In the genomic region with DNA sequence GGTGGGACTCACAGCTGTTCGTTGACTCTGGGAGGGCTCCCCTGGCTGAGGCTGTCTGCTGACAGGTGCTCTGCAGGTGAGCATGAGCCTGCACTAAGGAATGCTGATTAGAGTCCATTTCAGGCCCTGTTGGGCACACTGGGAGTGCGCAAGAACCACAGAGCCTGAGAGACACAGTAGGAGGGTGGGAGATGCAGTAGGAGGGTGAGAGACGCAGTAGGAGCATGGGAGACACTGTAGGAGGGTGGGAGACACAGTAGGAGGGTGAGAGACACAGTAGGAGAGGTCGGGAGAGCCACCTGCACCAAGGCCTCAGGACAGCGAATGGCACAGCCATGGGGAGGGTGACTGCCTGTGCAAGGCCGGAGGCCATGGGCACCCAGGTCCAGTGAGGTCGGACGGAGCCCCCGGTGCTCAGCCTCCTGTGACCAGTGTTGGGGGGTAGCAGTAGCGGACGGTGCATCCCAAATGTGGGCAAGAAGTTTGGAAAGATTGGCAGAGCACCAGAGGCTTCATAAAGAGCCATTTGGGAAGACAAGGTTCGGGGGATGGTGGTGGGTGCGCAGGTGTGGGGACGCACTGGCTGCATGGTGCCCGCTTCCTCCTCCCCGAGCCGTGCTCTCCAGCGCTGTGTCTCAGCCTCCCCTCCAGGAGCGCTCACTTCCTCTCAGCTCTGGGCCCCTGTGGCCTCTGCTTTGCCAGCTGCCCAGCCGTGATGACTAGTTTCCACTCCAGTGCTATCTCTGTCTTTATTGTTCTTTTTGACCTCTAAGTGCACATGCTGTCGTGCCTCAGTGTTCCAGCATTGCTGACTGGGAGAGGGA, we compare ENCODE assay signal across 8 cellular contexts.
DNase-seq lines count a peak whose midpoint lies in the region; ATAC-seq and TF ChIP-seq lines count a peak whose summit lies in the region.
"Not testable (repeated sequence)": the region's sequence is repeated elsewhere in the genome, so short reads cannot be mapped to it uniquely, and the experiment has no call there.

No MANE protein-coding gene starts in this region.

- H3K9me1 ChIP-seq in IMR-90 (ENCODE audit: insufficient read depth, low read length) = not testable (repeated sequence)

- TF ChIP-seq RAD21 in IMR-90 (IDR thresholded peaks at IDR 0.05; ENCODE audit: low read length) = not testable (repeated sequence)

- H3K27ac Mint-ChIP-seq in activated naive CD8-positive, alpha-beta T cell treated with anti-CD3 and anti-CD28 coated beads, Interleukin-2, amount 10 ng/mL, durations not matched to agents 7 days and 5 days = not testable (repeated sequence)
- peak overlapping the region in 6 of 10 donors; percentile 12 to 79 (median 50) for H3K27ac Mint-ChIP-seq in naive thymus-derived CD8-positive, alpha-beta T cell

- not testable (repeated sequence) for H3K4me2 ChIP-seq in IMR-90 (ENCODE audit: low read depth, low read length)
- H3K4me2 ChIP-seq in OCI-LY1 (ENCODE audit: low read length) = peak overlapping the region; percentile 39; the same call in 1 of the 2 replicates

- not testable (repeated sequence) for H3K36me3 ChIP-seq in IMR-90 (ENCODE audit: control insufficient read depth, insufficient read depth, low read length); OCI-LY1 (ENCODE audit: insufficient read depth, low read length); upper lobe of right lung

- H3K56ac ChIP-seq in IMR-90 (ENCODE audit: extremely low read depth, insufficient read depth, low read length) = not testable (repeated sequence)

- not testable (repeated sequence) for H3F3A ChIP-seq in OCI-LY1 (ENCODE audit: insufficient read depth, low read length)

- not testable (repeated sequence) for H3K9me2 ChIP-seq in OCI-LY1 (ENCODE audit: low read depth, low read length)

- H3K27ac ChIP-seq in IMR-90 (ENCODE audit: insufficient read depth, low read length); upper lobe of right lung: not testable (repeated sequence)
- H3K27ac ChIP-seq in OCI-LY1 (ENCODE audit: low read depth, low read length, poor library complexity, severe bottlenecking) = peak overlapping the region; percentile 95

- not testable (repeated sequence) for H3K23ac ChIP-seq in IMR-90 (ENCODE audit: low read depth, low read length)

- not testable (repeated sequence) for H3K27me3 Mint-ChIP-seq in activated naive CD8-positive, alpha-beta T cell treated with anti-CD3 and anti-CD28 coated beads, Interleukin-2, amount 10 ng/mL, durations not matched to agents 7 days and 5 days; naive thymus-derived CD8-positive, alpha-beta T cell

- not testable (repeated sequence) for H3K4me1 Mint-ChIP-seq in activated naive CD8-positive, alpha-beta T cell treated with anti-CD3 and anti-CD28 coated beads, Interleukin-2, amount 10 ng/mL, durations not matched to agents 7 days and 5 days
- peaks cover 0 to 41% (median 7%) of the 10 kb centered on the region in 4 donors for H3K4me1 Mint-ChIP-seq in naive thymus-derived CD8-positive, alpha-beta T cell

- H4K8ac ChIP-seq in IMR-90 (ENCODE audit: low read depth in 2 of 2, low read length in 2 of 2) = peak overlapping the region in 1 of 2 experiments; percentile 64; a peak in 1 of 4 replicates

- H3K9me3 ChIP-seq in IMR-90 (ENCODE audit: control insufficient read depth, insufficient read depth, low read length); OCI-LY1 (ENCODE audit: low read length); upper lobe of right lung: not testable (repeated sequence)

- POLR2A ChIA-PET in IMR-90 (lab: Charles Lee; ENCODE audit: unreplicated experiment); activated naive CD8-positive, alpha-beta T cell treated with anti-CD3 and anti-CD28 coated beads, Interleukin-2, amount 10 ng/mL, durations not matched to agents 7 days and 5 days (lab: Charles Lee); naive thymus-derived CD8-positive, alpha-beta T cell (lab: Charles Lee): not testable (repeated sequence)

- H3K14ac ChIP-seq in IMR-90 (replicated peaks; ENCODE audit: low read depth, low read length) = not testable (repeated sequence)

- not testable (repeated sequence) for H2BK5ac ChIP-seq in IMR-90 (ENCODE audit: low read depth, low read length, poor library complexity, severe bottlenecking)

- H2AFZ ChIP-seq in IMR-90 (replicated peaks; ENCODE audit: low read length, poor library complexity); OCI-LY1 (ENCODE audit: low read length): not testable (repeated sequence)

- not testable (repeated sequence) for H2AK9ac ChIP-seq in IMR-90 (replicated peaks; ENCODE audit: low read depth, low read length, poor library complexity)

- not testable (repeated sequence) for H3K27me3 ChIP-seq in IMR-90 (ENCODE audit: control insufficient read depth, insufficient read depth, low read length); OCI-LY1 (ENCODE audit: insufficient read depth, low read length); upper lobe of right lung

- not testable (repeated sequence) for H4K5ac ChIP-seq in IMR-90 (ENCODE audit: low read depth, low read length)

- in situ Hi-C loops in IMR-90 (cut with MboI; ENCODE audit: low sequenced_read_pairs) = not testable (repeated sequence)

- H3K36me3 Mint-ChIP-seq in activated naive CD8-positive, alpha-beta T cell treated with anti-CD3 and anti-CD28 coated beads, Interleukin-2, amount 10 ng/mL, durations not matched to agents 7 days and 5 days; naive thymus-derived CD8-positive, alpha-beta T cell: not testable (repeated sequence)

- peak overlapping the region; percentile 21; the same call in 1 of the 2 replicates for H4K91ac ChIP-seq in IMR-90 (ENCODE audit: insufficient read depth, low read depth, low read length)

- peak; percentile 27 for ATAC-seq in GM18907 (IDR thresholded peaks at IDR 0.05; ENCODE audit: unreplicated experiment)
- ATAC-seq in IMR-90 (ENCODE audit: low read depth) = not testable (repeated sequence)
- ATAC-seq in activated naive CD8-positive, alpha-beta T cell treated with anti-CD3 and anti-CD28 coated beads, Interleukin-2, amount 10 ng/mL, durations not matched to agents 7 days and 5 days (ENCODE audit: low read depth) = peak; percentile 64
- ATAC-seq in left lobe of liver = peak; percentile 18
- peak; percentile 36 to 54 for ATAC-seq in naive thymus-derived CD8-positive, alpha-beta T cell
- ATAC-seq in upper lobe of right lung = peak; percentile 67

- not testable (repeated sequence) for H3K9me3 Mint-ChIP-seq in activated naive CD8-positive, alpha-beta T cell treated with anti-CD3 and anti-CD28 coated beads, Interleukin-2, amount 10 ng/mL, durations not matched to agents 7 days and 5 days; naive thymus-derived CD8-positive, alpha-beta T cell

- H3K4me3 ChIP-seq in IMR-90 (ENCODE audit: insufficient read depth, low read depth, low read length); upper lobe of right lung: not testable (repeated sequence)
- H3K4me3 ChIP-seq in OCI-LY1 (ENCODE audit: low read depth, low read length, poor library complexity, severe bottlenecking) = peak overlapping the region; percentile 27

- DNase-seq in IMR-90; activated naive CD8-positive, alpha-beta T cell treated with anti-CD3 and anti-CD28 coated beads, Interleukin-2, amount 10 ng/mL, durations not matched to agents 7 days and 5 days; left lobe of liver (ENCODE audit: low spot score); naive thymus-derived CD8-positive, alpha-beta T cell; upper lobe of right lung: not testable (repeated sequence)
- peak; percentile 50 for DNase-seq in germinal center (ENCODE audit: low spot score)

- TF ChIP-seq CTCF in IMR-90 (conservative IDR thresholded peaks at IDR 0.05; ENCODE audit: low read depth, low read length); OCI-LY1 (IDR thresholded peaks at IDR 0.05; ENCODE audit: low read length); upper lobe of right lung (IDR thresholded peaks at IDR 0.05): not testable (repeated sequence)

- H3K18ac ChIP-seq in IMR-90 (ENCODE audit: low read depth, low read length) = not testable (repeated sequence)

- H4K20me1 ChIP-seq in IMR-90 (ENCODE audit: insufficient read depth, low read length); OCI-LY1 (ENCODE audit: insufficient read depth, low read length): not testable (repeated sequence)

- intact Hi-C loops in IMR-90 (cut with micrococcal nuclease); upper lobe of right lung (cut with DNase I): not testable (repeated sequence)

- H2BK15ac ChIP-seq in IMR-90 (ENCODE audit: low read depth, low read length) = not testable (repeated sequence)

- H3K9ac ChIP-seq in IMR-90 (ENCODE audit: low read depth, low read length); OCI-LY1 (ENCODE audit: low read length): not testable (repeated sequence)

- dilution Hi-C loops in IMR-90 (cut with HindIII; ENCODE audit: low sequenced_read_pairs, unreplicated experiment) = not testable (repeated sequence)

- not testable (repeated sequence) for TF ChIP-seq POLR2A in IMR-90 (IDR thresholded peaks at IDR 0.05; ENCODE audit: low read depth, low read length)

- not testable (repeated sequence) for H3K79me2 ChIP-seq in OCI-LY1 (ENCODE audit: insufficient read depth, low read length)

- 80% methylated on average over 1 of the region's 21 CpGs; no CpG with 5 or more reads in 1 of the 2 experiments for WGBS in IMR-90 (ENCODE audit: extremely low coverage in 2 of 2, insufficient read length in 1 of 2), 2 experiments

- H2BK120ac ChIP-seq in IMR-90 (ENCODE audit: low read depth, low read length) = not testable (repeated sequence)

- not testable (repeated sequence) for H3K79me1 ChIP-seq in IMR-90 (ENCODE audit: low read depth in 1 of 2, low read length in 2 of 2)

- H3K4me3 Mint-ChIP-seq in activated naive CD8-positive, alpha-beta T cell treated with anti-CD3 and anti-CD28 coated beads, Interleukin-2, amount 10 ng/mL, durations not matched to agents 7 days and 5 days = not testable (repeated sequence)
- peak overlapping the region in 1 of 10 donors; percentile 60 for H3K4me3 Mint-ChIP-seq in naive thymus-derived CD8-positive, alpha-beta T cell

- not testable (repeated sequence) for H3K4ac ChIP-seq in IMR-90 (ENCODE audit: low read depth, low read length)

- H2AK5ac ChIP-seq in IMR-90 (ENCODE audit: low read depth, low read length) = peak overlapping the region; percentile 50; the same call in 1 of the 2 replicates

- H3K4me1 ChIP-seq in IMR-90 (ENCODE audit: control insufficient read depth, insufficient read depth, low read length); upper lobe of right lung: not testable (repeated sequence)
- peaks cover 57% of the 10 kb centered on the region for H3K4me1 ChIP-seq in OCI-LY1 (ENCODE audit: insufficient read depth, low read length, severe bottlenecking)

- BruUV-seq in IMR-90 (replicated peaks; lab: Mats Ljungman, UMichigan) = not testable (repeated sequence)

- H2BK20ac ChIP-seq in IMR-90 (ENCODE audit: low read depth, low read length) = not testable (repeated sequence)

- CTCF ChIA-PET in IMR-90 (lab: Yijun Ruan, JAX) = not testable (repeated sequence)
